ENCODE assay signal across 10 cellular contexts in the genomic region with DNA sequence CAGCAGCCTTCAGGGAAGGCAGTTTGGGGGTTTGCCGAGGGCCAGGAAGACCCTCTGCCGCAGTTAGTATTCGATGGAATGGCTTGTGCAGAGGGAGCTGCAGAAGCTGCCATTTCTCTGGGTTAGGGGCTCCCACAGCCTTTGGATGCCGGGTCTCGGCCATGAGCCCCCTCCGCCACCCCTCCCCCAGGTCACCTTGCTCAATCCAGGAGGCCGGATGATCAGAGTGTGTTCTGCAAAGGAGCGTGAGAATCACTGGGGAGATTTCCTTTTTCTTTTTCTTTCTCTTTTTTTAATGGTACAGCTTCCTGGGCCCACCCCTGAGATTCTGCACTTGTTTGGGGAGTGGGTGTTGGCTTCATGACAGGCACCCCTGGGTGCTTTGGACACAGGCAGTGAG. TPM values are rescaled to one million over a fixed set of nuclear protein-coding genes. Genes with fewer than 3 reads are reported as not detected.
DNase-seq lines count a peak whose midpoint lies in the region; ATAC-seq and TF ChIP-seq lines count a peak whose summit lies in the region.
"Had no signal": no experiment of that assay in that cellular context is flagged by ENCODE, and none has a peak within 500 bp of the region (broad histone marks: within the 10 kb centered on the region; RNA-seq: fewer than 3 reads in every experiment).

No MANE protein-coding gene starts in this region.

- TF ChIP-seq CTCF in heart left ventricle (IDR thresholded peaks at IDR 0.05) (no peak), endothelial cell (IDR thresholded peaks at IDR 0.05; ENCODE audit: unreplicated experiment) (no peak), neural crest cell (conservative IDR thresholded peaks at IDR 0.05) (no peak), upper lobe of left lung (IDR thresholded peaks at IDR 0.05) (no peak), glutamatergic neuron (IDR thresholded peaks at IDR 0.05; ENCODE audit: partially characterized antibody, unreplicated experiment) (no peak)
- no peak for TF ChIP-seq CTCF in CD8-positive, alpha-beta T cell (IDR thresholded peaks at IDR 0.05)

- H3K27me3 ChIP-seq in heart left ventricle (no peaks in the 10 kb centered on the region), upper lobe of left lung (no peaks in the 10 kb centered on the region)
- no peaks in the 10 kb centered on the region for H3K27me3 ChIP-seq in CD8-positive, alpha-beta T cell (ENCODE audit: insufficient read depth, low read length)

- TF ChIP-seq POLR2A in heart left ventricle (IDR thresholded peaks at IDR 0.05) (no peak), upper lobe of left lung (IDR thresholded peaks at IDR 0.05) (no peak)

- H3K4me1 ChIP-seq in heart left ventricle (peaks cover 6 to 99% (median 56%) of the 10 kb centered on the region in 12 donors), upper lobe of left lung (peaks cover 77 to 93% (median 84%) of the 10 kb centered on the region in 4 donors)
- peaks cover 14% of the 10 kb centered on the region for H3K4me1 ChIP-seq in CD8-positive, alpha-beta T cell (ENCODE audit: insufficient read depth, low read length)

- no peak for TF ChIP-seq EP300 in upper lobe of left lung (IDR thresholded peaks at IDR 0.05)

- intact Hi-C loops in heart left ventricle (cut with DNase I), result loop anchor here in 3 of 10 donors (2.0 to 10.0 kb wide), 3 partner anchors 18 to 50 kb away; partner anchors contain the start of gene TNFRSF1B (in 1 of the 3)
- intact Hi-C loops in Right ventricle myocardium inferior (cut with DNase I), result no loop called here
- intact Hi-C loops in CD8-positive, alpha-beta T cell (cut with DNase I, micrococcal nuclease), result no loop called here

- peaks cover 0 to 39% (median 0%) of the 10 kb centered on the region in 9 donors for H3K36me3 ChIP-seq in heart left ventricle
- peaks cover 0 to 10% (median 0%) of the 10 kb centered on the region in 4 donors for H3K36me3 ChIP-seq in upper lobe of left lung
- H3K36me3 ChIP-seq in CD8-positive, alpha-beta T cell (ENCODE audit: insufficient read depth, low read length), result peaks cover 3% of the 10 kb centered on the region

- DNase-seq in heart left ventricle, result no peak
- DNase-seq in Right ventricle myocardium inferior (ENCODE audit: missing footprints), result no peak
- no peak for DNase-seq in endothelial cell (ENCODE audit: low spot score)
- DNase-seq in neural crest cell (ENCODE audit: low read depth, low spot score), result no peak
- DNase-seq in upper lobe of left lung, result no peak
- DNase-seq in CD8-positive, alpha-beta T cell, result no peak
- DNase-seq in NCI-H69 (lab: John Stamatoyannopoulos, UW), result no peak
- DNase-seq in glutamatergic neuron, result no peak
- DNase-seq: H9, NCI-H446 had no signal

- H3K9me3 ChIP-seq in heart left ventricle (no peaks in the 10 kb centered on the region), upper lobe of left lung (no peaks in the 10 kb centered on the region)
- no peaks in the 10 kb centered on the region for H3K9me3 ChIP-seq in CD8-positive, alpha-beta T cell (ENCODE audit: low read length)

- H3K4me3 Mint-ChIP-seq in endothelial cell (ENCODE audit: unreplicated experiment) (no peak overlapping the region), neural crest cell (no peak overlapping the region), glutamatergic neuron (ENCODE audit: unreplicated experiment) (no peak overlapping the region)
- no peak overlapping the region for H3K4me3 Mint-ChIP-seq in CD8-positive, alpha-beta T cell
- H3K4me3 Mint-ChIP-seq: H9 had no signal

- H3K27ac ChIP-seq in heart left ventricle (peak overlapping the region; percentile 80 to 96 (median 92)), upper lobe of left lung (peak overlapping the region; percentile 89 to 97 (median 95))
- no peak overlapping the region for H3K27ac ChIP-seq in CD8-positive, alpha-beta T cell (ENCODE audit: low read depth, low read length)

- WGBS in heart left ventricle, 4 donors, result 54 to 72% (median 57%) methylated on average over 5 to 8 of the region's 8 CpGs
- 37 to 49% methylated on average over 7 to 8 of the region's 8 CpGs for WGBS in upper lobe of left lung, 2 donors

- H3K4me3 ChIP-seq in heart left ventricle (peak overlapping the region in 10 of 12 donors; percentile 8 to 47 (median 33)), upper lobe of left lung (peak overlapping the region in 3 of 4 donors; percentile 0 to 30 (median 5))
- no peak overlapping the region for H3K4me3 ChIP-seq in CD8-positive, alpha-beta T cell (ENCODE audit: low read depth, low read length)

- ATAC-seq in heart left ventricle, result no peak
- ATAC-seq in Right ventricle myocardium inferior, result no peak
- ATAC-seq in upper lobe of left lung (ENCODE audit: low FRiP score in 2 of 2), result no peak
- ATAC-seq in CD8-positive, alpha-beta T cell, result no peak

- H3K4me1 Mint-ChIP-seq in endothelial cell (ENCODE audit: unreplicated experiment), result peaks cover 74% of the 10 kb centered on the region
- peaks cover 79% of the 10 kb centered on the region for H3K4me1 Mint-ChIP-seq in neural crest cell
- H3K4me1 Mint-ChIP-seq in CD8-positive, alpha-beta T cell (ENCODE audit: low read depth), result peaks cover 42% of the 10 kb centered on the region
- no peaks in the 10 kb centered on the region for H3K4me1 Mint-ChIP-seq in glutamatergic neuron (ENCODE audit: low read depth, unreplicated experiment)

- H3K9me3 Mint-ChIP-seq in endothelial cell (ENCODE audit: unreplicated experiment) (no peaks in the 10 kb centered on the region), neural crest cell (no peaks in the 10 kb centered on the region), glutamatergic neuron (ENCODE audit: unreplicated experiment) (peaks cover 8% of the 10 kb centered on the region)
- H3K9me3 Mint-ChIP-seq in CD8-positive, alpha-beta T cell, result no peaks in the 10 kb centered on the region

- H3K36me3 Mint-ChIP-seq in endothelial cell (ENCODE audit: low read depth, unreplicated experiment) (peaks cover 42% of the 10 kb centered on the region), neural crest cell (ENCODE audit: low read depth) (no peaks in the 10 kb centered on the region), glutamatergic neuron (ENCODE audit: unreplicated experiment) (no peaks in the 10 kb centered on the region)
- peaks cover 19% of the 10 kb centered on the region for H3K36me3 Mint-ChIP-seq in CD8-positive, alpha-beta T cell

- POLR2A ChIA-PET in CD8-positive, alpha-beta T cell (lab: Charles Lee), result interaction anchor here (0.9 to 1.2 kb wide), 2 partner anchors 35 to 60 kb away, joined by 3 read pairs; no protein-coding TSS in a partner anchor

- peaks cover 28% of the 10 kb centered on the region for H3K27me3 Mint-ChIP-seq in endothelial cell (ENCODE audit: unreplicated experiment)
- peaks cover 4% of the 10 kb centered on the region for H3K27me3 Mint-ChIP-seq in neural crest cell (ENCODE audit: low read depth)
- H3K27me3 Mint-ChIP-seq in CD8-positive, alpha-beta T cell (ENCODE audit: low read depth), result no peaks in the 10 kb centered on the region
- peaks cover 11% of the 10 kb centered on the region for H3K27me3 Mint-ChIP-seq in glutamatergic neuron (ENCODE audit: unreplicated experiment)

- CTCF ChIA-PET in CD8-positive, alpha-beta T cell (lab: Charles Lee), result interaction anchor here (0.9 to 4.4 kb wide), 3 partner anchors 22 to 66 kb away, joined by 3 to 32 read pairs (median 4); no protein-coding TSS in a partner anchor

- peak overlapping the region; percentile 61 for H3K27ac Mint-ChIP-seq in endothelial cell (ENCODE audit: unreplicated experiment)
- peak overlapping the region; percentile 96 for H3K27ac Mint-ChIP-seq in neural crest cell (ENCODE audit: unreplicated experiment)
- no peak overlapping the region for H3K27ac Mint-ChIP-seq in CD8-positive, alpha-beta T cell
- no peak overlapping the region for H3K27ac Mint-ChIP-seq in glutamatergic neuron (ENCODE audit: unreplicated experiment)
- H3K27ac Mint-ChIP-seq: H9 had no signal

RNA-seq across cellular contexts. Expression of gene TNFRSF1B, which starts 18.2 kb away (rescaled TPM):
- 10 to 100 TPM; 11.2 to 71.0 (median 16.6) TPM for total RNA-seq in heart left ventricle
- polyA plus RNA-seq in heart left ventricle, result 10 to 100 TPM in 1 of 2 donors, 1 to 10 TPM in 1; 8.6 to 14.9 TPM
- total RNA-seq in Right ventricle myocardium inferior, result 19.0 TPM
- 142 TPM for total RNA-seq in endothelial cell (ENCODE audit: unreplicated experiment)
- 3.1 and 3.3 TPM in 2 replicates for total RNA-seq in neural crest cell
- 100 to 1,000 TPM in 1 of 6 donors, 10 to 100 TPM in 5; 28.3 to 113 (median 58.5) TPM for total RNA-seq in upper lobe of left lung
- total RNA-seq in CD8-positive, alpha-beta T cell, result 100 to 1,000 TPM in 1 of 2 experiments, 10 to 100 TPM in 1; 82.6 to 100 TPM
- 5.1 TPM for total RNA-seq in glutamatergic neuron (ENCODE audit: unreplicated experiment)

RNA-seq across cellular contexts. Expression of gene VPS13D, which starts 44.8 kb away (rescaled TPM):
- 100 to 1,000 TPM in 4 of 9 donors, 10 to 100 TPM in 5; 74.3 to 301 (median 95.8) TPM for total RNA-seq in heart left ventricle
- polyA plus RNA-seq in heart left ventricle, result 10 to 100 TPM; 32.1 to 84.8 TPM
- total RNA-seq in Right ventricle myocardium inferior, result 105 TPM
- 37.8 TPM for total RNA-seq in endothelial cell (ENCODE audit: unreplicated experiment)
- 24.5 and 29.4 TPM in 2 replicates for total RNA-seq in neural crest cell
- 100 to 1,000 TPM in 2 of 6 donors, 10 to 100 TPM in 4; 54.9 to 181 (median 87.9) TPM for total RNA-seq in upper lobe of left lung
- total RNA-seq in CD8-positive, alpha-beta T cell, result 10 to 100 TPM; 55.8 to 58.7 TPM
- total RNA-seq in glutamatergic neuron (ENCODE audit: unreplicated experiment), result 32.8 TPM

Comparison
In these comparisons a context has a peak if more than half of its experiments do, and no peak if none do; other contexts are left out.
1. H3K27ac Mint-ChIP-seq: peak in endothelial cell (single experiment) and neural crest cell (single experiment); none in CD8-positive, alpha-beta T cell (single experiment) and glutamatergic neuron (single experiment).